Comparison of ENCODE assay signal across 1 cellular context in genomic region chr4:6425336-6425735, GRCh38.
TF ChIP-seq lines count a peak whose summit lies in the region.

No MANE protein-coding gene starts in this region.

TF ChIP-seq in GM12878, 131 proteins besides CTCF, POLR2A, EP300 and RAD21 (continued from another document):
- TF ChIP-seq, protein P1, sequence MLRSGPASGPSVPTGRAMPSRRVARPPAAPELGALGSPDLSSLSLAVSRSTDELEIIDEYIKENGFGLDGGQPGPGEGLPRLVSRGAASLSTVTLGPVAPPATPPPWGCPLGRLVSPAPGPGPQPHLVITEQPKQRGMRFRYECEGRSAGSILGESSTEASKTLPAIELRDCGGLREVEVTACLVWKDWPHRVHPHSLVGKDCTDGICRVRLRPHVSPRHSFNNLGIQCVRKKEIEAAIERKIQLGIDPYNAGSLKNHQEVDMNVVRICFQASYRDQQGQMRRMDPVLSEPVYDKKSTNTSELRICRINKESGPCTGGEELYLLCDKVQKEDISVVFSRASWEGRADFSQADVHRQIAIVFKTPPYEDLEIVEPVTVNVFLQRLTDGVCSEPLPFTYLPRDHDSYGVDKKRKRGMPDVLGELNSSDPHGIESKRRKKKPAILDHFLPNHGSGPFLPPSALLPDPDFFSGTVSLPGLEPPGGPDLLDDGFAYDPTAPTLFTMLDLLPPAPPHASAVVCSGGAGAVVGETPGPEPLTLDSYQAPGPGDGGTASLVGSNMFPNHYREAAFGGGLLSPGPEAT (IDR thresholded peaks at IDR 0.05; ENCODE audit: low read depth), result peak; percentile 56; the same call in 1 of the 2 replicates
- no peak for TF ChIP-seq FOXK2 (IDR thresholded peaks at IDR 0.05)
- no peak for TF ChIP-seq RFX5 (IDR thresholded peaks at IDR 0.05; ENCODE audit: low read depth, low read length)
- no peak for TF ChIP-seq TBL1XR1 (IDR thresholded peaks at IDR 0.05; ENCODE audit: low read depth, low read length)
- TF ChIP-seq HSF1 (IDR thresholded peaks at IDR 0.05; ENCODE audit: low read depth, low read length), result no peak
- TF ChIP-seq GATAD2B (conservative IDR thresholded peaks at IDR 0.05; ENCODE audit: low read depth), result no peak
- TF ChIP-seq, protein P2, sequence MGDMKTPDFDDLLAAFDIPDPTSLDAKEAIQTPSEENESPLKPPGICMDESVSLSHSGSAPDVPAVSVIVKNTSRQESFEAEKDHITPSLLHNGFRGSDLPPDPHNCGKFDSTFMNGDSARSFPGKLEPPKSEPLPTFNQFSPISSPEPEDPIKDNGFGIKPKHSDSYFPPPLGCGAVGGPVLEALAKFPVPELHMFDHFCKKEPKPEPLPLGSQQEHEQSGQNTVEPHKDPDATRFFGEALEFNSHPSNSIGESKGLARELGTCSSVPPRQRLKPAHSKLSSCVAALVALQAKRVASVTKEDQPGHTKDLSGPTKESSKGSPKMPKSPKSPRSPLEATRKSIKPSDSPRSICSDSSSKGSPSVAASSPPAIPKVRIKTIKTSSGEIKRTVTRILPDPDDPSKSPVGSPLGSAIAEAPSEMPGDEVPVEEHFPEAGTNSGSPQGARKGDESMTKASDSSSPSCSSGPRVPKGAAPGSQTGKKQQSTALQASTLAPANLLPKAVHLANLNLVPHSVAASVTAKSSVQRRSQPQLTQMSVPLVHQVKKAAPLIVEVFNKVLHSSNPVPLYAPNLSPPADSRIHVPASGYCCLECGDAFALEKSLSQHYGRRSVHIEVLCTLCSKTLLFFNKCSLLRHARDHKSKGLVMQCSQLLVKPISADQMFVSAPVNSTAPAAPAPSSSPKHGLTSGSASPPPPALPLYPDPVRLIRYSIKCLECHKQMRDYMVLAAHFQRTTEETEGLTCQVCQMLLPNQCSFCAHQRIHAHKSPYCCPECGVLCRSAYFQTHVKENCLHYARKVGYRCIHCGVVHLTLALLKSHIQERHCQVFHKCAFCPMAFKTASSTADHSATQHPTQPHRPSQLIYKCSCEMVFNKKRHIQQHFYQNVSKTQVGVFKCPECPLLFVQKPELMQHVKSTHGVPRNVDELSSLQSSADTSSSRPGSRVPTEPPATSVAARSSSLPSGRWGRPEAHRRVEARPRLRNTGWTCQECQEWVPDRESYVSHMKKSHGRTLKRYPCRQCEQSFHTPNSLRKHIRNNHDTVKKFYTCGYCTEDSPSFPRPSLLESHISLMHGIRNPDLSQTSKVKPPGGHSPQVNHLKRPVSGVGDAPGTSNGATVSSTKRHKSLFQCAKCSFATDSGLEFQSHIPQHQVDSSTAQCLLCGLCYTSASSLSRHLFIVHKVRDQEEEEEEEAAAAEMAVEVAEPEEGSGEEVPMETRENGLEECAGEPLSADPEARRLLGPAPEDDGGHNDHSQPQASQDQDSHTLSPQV (IDR thresholded peaks at IDR 0.05), result no peak
- TF ChIP-seq CEBPZ (IDR thresholded peaks at IDR 0.05; ENCODE audit: low read depth, low read length), result no peak
- TF ChIP-seq ATF7 (IDR thresholded peaks at IDR 0.05; ENCODE audit: low read depth), result peak; percentile 65
- TF ChIP-seq HDAC6 (IDR thresholded peaks at IDR 0.05; ENCODE audit: unreplicated experiment), result no peak
- peak; percentile 50; the same call in 1 of the 2 replicates for TF ChIP-seq RAD51 (IDR thresholded peaks at IDR 0.05)
- no peak for TF ChIP-seq KLF5 (IDR thresholded peaks at IDR 0.05; ENCODE audit: partially characterized antibody)
- TF ChIP-seq CHD1 (IDR thresholded peaks at IDR 0.05; ENCODE audit: low read depth, low read length), result no peak
- TF ChIP-seq SMAD5 (IDR thresholded peaks at IDR 0.05; ENCODE audit: low read depth), result no peak
- no peak for TF ChIP-seq POU2F2 (IDR thresholded peaks at IDR 0.05; ENCODE audit: borderline replicate concordance, low read depth, low read length)
- peak; percentile 28; the same call in 1 of the 2 replicates for TF ChIP-seq IKZF1 (conservative IDR thresholded peaks at IDR 0.05)
- TF ChIP-seq IKZF2 (IDR thresholded peaks at IDR 0.05), result peak; percentile 23 to 34; a peak in 2 of 4 replicates
- no peak for TF ChIP-seq SUZ12 (IDR thresholded peaks at IDR 0.05; ENCODE audit: unreplicated experiment)
- TF ChIP-seq, protein P3, sequence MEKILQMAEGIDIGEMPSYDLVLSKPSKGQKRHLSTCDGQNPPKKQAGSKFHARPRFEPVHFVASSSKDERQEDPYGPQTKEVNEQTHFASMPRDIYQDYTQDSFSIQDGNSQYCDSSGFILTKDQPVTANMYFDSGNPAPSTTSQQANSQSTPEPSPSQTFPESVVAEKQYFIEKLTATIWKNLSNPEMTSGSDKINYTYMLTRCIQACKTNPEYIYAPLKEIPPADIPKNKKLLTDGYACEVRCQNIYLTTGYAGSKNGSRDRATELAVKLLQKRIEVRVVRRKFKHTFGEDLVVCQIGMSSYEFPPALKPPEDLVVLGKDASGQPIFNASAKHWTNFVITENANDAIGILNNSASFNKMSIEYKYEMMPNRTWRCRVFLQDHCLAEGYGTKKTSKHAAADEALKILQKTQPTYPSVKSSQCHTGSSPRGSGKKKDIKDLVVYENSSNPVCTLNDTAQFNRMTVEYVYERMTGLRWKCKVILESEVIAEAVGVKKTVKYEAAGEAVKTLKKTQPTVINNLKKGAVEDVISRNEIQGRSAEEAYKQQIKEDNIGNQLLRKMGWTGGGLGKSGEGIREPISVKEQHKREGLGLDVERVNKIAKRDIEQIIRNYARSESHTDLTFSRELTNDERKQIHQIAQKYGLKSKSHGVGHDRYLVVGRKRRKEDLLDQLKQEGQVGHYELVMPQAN (conservative IDR thresholded peaks at IDR 0.05), result no peak
- no peak for TF ChIP-seq HDGF (IDR thresholded peaks at IDR 0.05)
- no peak for TF ChIP-seq RCOR1 (conservative IDR thresholded peaks at IDR 0.05; ENCODE audit: low read depth, low read length)
- TF ChIP-seq MXI1 (IDR thresholded peaks at IDR 0.05; ENCODE audit: low read depth, low read length), result no peak
- TF ChIP-seq, protein P4, sequence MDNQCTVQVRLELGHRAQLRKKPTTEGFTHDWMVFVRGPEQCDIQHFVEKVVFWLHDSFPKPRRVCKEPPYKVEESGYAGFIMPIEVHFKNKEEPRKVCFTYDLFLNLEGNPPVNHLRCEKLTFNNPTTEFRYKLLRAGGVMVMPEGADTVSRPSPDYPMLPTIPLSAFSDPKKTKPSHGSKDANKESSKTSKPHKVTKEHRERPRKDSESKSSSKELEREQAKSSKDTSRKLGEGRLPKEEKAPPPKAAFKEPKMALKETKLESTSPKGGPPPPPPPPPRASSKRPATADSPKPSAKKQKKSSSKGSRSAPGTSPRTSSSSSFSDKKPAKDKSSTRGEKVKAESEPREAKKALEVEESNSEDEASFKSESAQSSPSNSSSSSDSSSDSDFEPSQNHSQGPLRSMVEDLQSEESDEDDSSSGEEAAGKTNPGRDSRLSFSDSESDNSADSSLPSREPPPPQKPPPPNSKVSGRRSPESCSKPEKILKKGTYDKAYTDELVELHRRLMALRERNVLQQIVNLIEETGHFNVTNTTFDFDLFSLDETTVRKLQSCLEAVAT (IDR thresholded peaks at IDR 0.05), result 0 out of 2 replicates have a peak, but pooled peaks have one; percentile 34
- TF ChIP-seq USF2 (IDR thresholded peaks at IDR 0.05; ENCODE audit: borderline replicate concordance, low read depth, low read length), result peak; percentile 9; the same call in 1 of the 2 replicates
- TF ChIP-seq, protein P5, sequence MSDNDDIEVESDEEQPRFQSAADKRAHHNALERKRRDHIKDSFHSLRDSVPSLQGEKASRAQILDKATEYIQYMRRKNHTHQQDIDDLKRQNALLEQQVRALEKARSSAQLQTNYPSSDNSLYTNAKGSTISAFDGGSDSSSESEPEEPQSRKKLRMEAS (IDR thresholded peaks at IDR 0.05; ENCODE audit: low read depth, low read length), result 0 out of 2 replicates have a peak, but pooled peaks have one; percentile 17
TF ChIP-seq in GM12878: peak in this region for 10.
